ENCODE assay signal across 1 cellular context in genomic region chr1:8742022-8742924, GRCh38.
TF ChIP-seq lines count a peak whose summit lies in the region.

No MANE protein-coding gene starts in this region.

TF ChIP-seq in HepG2, 621 proteins besides CTCF, POLR2A, EP300 and RAD21 (continued from another document and continues in another):
- TF ChIP-seq NCOA2 (CRISPR knock-in tag; IDR thresholded peaks at IDR 0.05) (peak; percentile 100), SRY (CRISPR knock-in tag; IDR thresholded peaks at IDR 0.05) (no peak), KLF6 (CRISPR knock-in tag; IDR thresholded peaks at IDR 0.05) (peak; percentile 91), TEAD3 (CRISPR knock-in tag; optimal IDR thresholded peaks at IDR 0.05; ENCODE audit: borderline replicate concordance) (peak; percentile 95), CREBL2 (CRISPR knock-in tag; IDR thresholded peaks at IDR 0.05; ENCODE audit: borderline replicate concordance) (no peak), FOXK1 (CRISPR knock-in tag; IDR thresholded peaks at IDR 0.05; ENCODE audit: borderline replicate concordance, low read depth) (peak; percentile 100), ADNP (CRISPR knock-in tag; IDR thresholded peaks at IDR 0.05) (0 out of 2 replicates have a peak, but pooled peaks have one; percentile 25), MXD1 (CRISPR knock-in tag; IDR thresholded peaks at IDR 0.05) (no peak), ZNF207 (IDR thresholded peaks at IDR 0.05; ENCODE audit: borderline replicate concordance) (no peak), DPF2 (CRISPR knock-in tag; IDR thresholded peaks at IDR 0.05; ENCODE audit: borderline replicate concordance, low read depth) (peak; percentile 100), ZNF747 (CRISPR knock-in tag; IDR thresholded peaks at IDR 0.05; ENCODE audit: borderline replicate concordance) (0 out of 2 replicates have a peak, but pooled peaks have one; percentile 38), ZNF260 (CRISPR knock-in tag; IDR thresholded peaks at IDR 0.05; ENCODE audit: borderline replicate concordance, low read depth) (no peak), ZMYM2 (CRISPR knock-in tag; IDR thresholded peaks at IDR 0.05) (peak; percentile 97), ZKSCAN1 (IDR thresholded peaks at IDR 0.05; ENCODE audit: low read length) (peak; percentile 46; the same call in 1 of the 2 replicates), GABPB1 (CRISPR knock-in tag; IDR thresholded peaks at IDR 0.05) (peak; percentile 35; the same call in 1 of the 2 replicates), ZNF225 (CRISPR knock-in tag; IDR thresholded peaks at IDR 0.05) (no peak), ZNF232 (CRISPR knock-in tag; IDR thresholded peaks at IDR 0.05; ENCODE audit: borderline replicate concordance) (no peak), EHMT2 (IDR thresholded peaks at IDR 0.05; ENCODE audit: borderline replicate concordance, low read depth, low read length) (peak; percentile 75; the same call in 1 of the 2 replicates), IKZF1 (IDR thresholded peaks at IDR 0.05) (no peak), TGIF2 (CRISPR knock-in tag; IDR thresholded peaks at IDR 0.05) (0 out of 2 replicates have a peak, but pooled peaks have one; percentile 37), CENPT (CRISPR knock-in tag; IDR thresholded peaks at IDR 0.05; ENCODE audit: low read depth) (no peak), ZNF180 (CRISPR knock-in tag; IDR thresholded peaks at IDR 0.05; ENCODE audit: borderline replicate concordance, low read depth) (no peak), ONECUT2 (CRISPR knock-in tag; IDR thresholded peaks at IDR 0.05) (peak; percentile 100), JARID2 (CRISPR knock-in tag; IDR thresholded peaks at IDR 0.05; ENCODE audit: insufficient replicate concordance) (no peak), ZNF230 (CRISPR knock-in tag; IDR thresholded peaks at IDR 0.05) (no peak), ZMAT3 (CRISPR knock-in tag; conservative IDR thresholded peaks at IDR 0.05) (no peak), BORCS8-MEF2B (CRISPR knock-in tag; IDR thresholded peaks at IDR 0.05) (no peak), RBM39 (IDR thresholded peaks at IDR 0.05; ENCODE audit: low read depth, low read length, poor library complexity, severe bottlenecking) (no peak), ZNF564 (CRISPR knock-in tag; IDR thresholded peaks at IDR 0.05) (peak; percentile 60; the same call in 1 of the 2 replicates), ZFP82 (CRISPR knock-in tag; IDR thresholded peaks at IDR 0.05; ENCODE audit: borderline replicate concordance) (no peak), SALL2 (CRISPR knock-in tag; IDR thresholded peaks at IDR 0.05) (peak; percentile 76; the same call in 1 of the 2 replicates), MLLT10 (CRISPR knock-in tag; IDR thresholded peaks at IDR 0.05) (no peak), ZNF772 (CRISPR knock-in tag; IDR thresholded peaks at IDR 0.05) (peak; percentile 65; the same call in 1 of the 2 replicates), ZSCAN30 (CRISPR knock-in tag; IDR thresholded peaks at IDR 0.05) (no peak), PHF8 (CRISPR knock-in tag; IDR thresholded peaks at IDR 0.05) (peak; percentile 35; the same call in 1 of the 2 replicates), TAF1 (CRISPR knock-in tag; IDR thresholded peaks at IDR 0.05) (no peak), ZNF558 (CRISPR knock-in tag; IDR thresholded peaks at IDR 0.05; ENCODE audit: borderline replicate concordance) (no peak), KLF12 (CRISPR knock-in tag; IDR thresholded peaks at IDR 0.05; ENCODE audit: borderline replicate concordance) (peak; percentile 70; the same call in 1 of the 2 replicates), ZNF414 (CRISPR knock-in tag; IDR thresholded peaks at IDR 0.05) (peak; percentile 91; the same call in 1 of the 2 replicates), KLF15 (CRISPR knock-in tag; IDR thresholded peaks at IDR 0.05; ENCODE audit: borderline replicate concordance) (no peak), REXO4 (CRISPR knock-in tag; IDR thresholded peaks at IDR 0.05; ENCODE audit: borderline replicate concordance) (peak; percentile 18; the same call in 1 of the 2 replicates), ZSCAN22 (CRISPR knock-in tag; IDR thresholded peaks at IDR 0.05) (no peak), ZNF546 (CRISPR knock-in tag; conservative IDR thresholded peaks at IDR 0.05) (no peak), RBM22 (optimal IDR thresholded peaks at IDR 0.05; ENCODE audit: low read length) (no peak), ZNF354B (CRISPR knock-in tag; IDR thresholded peaks at IDR 0.05) (no peak), PAF1 (CRISPR knock-in tag; IDR thresholded peaks at IDR 0.05) (no peak), ZUFSP (CRISPR knock-in tag; IDR thresholded peaks at IDR 0.05; ENCODE audit: borderline replicate concordance) (no peak), ZNF7 (CRISPR knock-in tag; IDR thresholded peaks at IDR 0.05) (no peak), FOXP1 (IDR thresholded peaks at IDR 0.05) (peak; percentile 99), FOXP1 (CRISPR knock-in tag; IDR thresholded peaks at IDR 0.05) (peak; percentile 100), DZIP1 (CRISPR knock-in tag; IDR thresholded peaks at IDR 0.05) (no peak), MAFG (CRISPR knock-in tag; IDR thresholded peaks at IDR 0.05) (no peak), RFXANK (CRISPR knock-in tag; IDR thresholded peaks at IDR 0.05) (0 out of 2 replicates have a peak, but pooled peaks have one; percentile 90), PTBP1 (IDR thresholded peaks at IDR 0.05; ENCODE audit: low read depth, low read length, poor library complexity, severe bottlenecking) (no peak), SMAD3 (CRISPR knock-in tag; IDR thresholded peaks at IDR 0.05) (peak; percentile 97), ZNF547 (CRISPR knock-in tag; IDR thresholded peaks at IDR 0.05) (no peak), SP4 (CRISPR knock-in tag; IDR thresholded peaks at IDR 0.05) (no peak), ZNF766 (CRISPR knock-in tag; IDR thresholded peaks at IDR 0.05; ENCODE audit: borderline replicate concordance) (no peak; the same call in 1 of the 2 replicates), ZNF430 (CRISPR knock-in tag; IDR thresholded peaks at IDR 0.05) (no peak; the same call in 1 of the 2 replicates), ZNF619 (CRISPR knock-in tag; IDR thresholded peaks at IDR 0.05) (no peak), NONO (IDR thresholded peaks at IDR 0.05) (no peak), NONO (CRISPR knock-in tag; conservative IDR thresholded peaks at IDR 0.05) (peak; percentile 92), NKX3-1 (CRISPR knock-in tag; IDR thresholded peaks at IDR 0.05) (peak; percentile 98), MEIS2 (CRISPR knock-in tag; IDR thresholded peaks at IDR 0.05) (0 out of 2 replicates have a peak, but pooled peaks have one; percentile 30), MBD4 (IDR thresholded peaks at IDR 0.05; ENCODE audit: borderline replicate concordance, low read length) (peak; percentile 99; the same call in 1 of the 2 replicates), ZHX1 (CRISPR knock-in tag; IDR thresholded peaks at IDR 0.05; ENCODE audit: low read depth) (peak; percentile 86; the same call in 1 of the 2 replicates), NR1H2 (CRISPR knock-in tag; IDR thresholded peaks at IDR 0.05; ENCODE audit: borderline replicate concordance, low read depth) (no peak)
- TF ChIP-seq, protein P1, sequence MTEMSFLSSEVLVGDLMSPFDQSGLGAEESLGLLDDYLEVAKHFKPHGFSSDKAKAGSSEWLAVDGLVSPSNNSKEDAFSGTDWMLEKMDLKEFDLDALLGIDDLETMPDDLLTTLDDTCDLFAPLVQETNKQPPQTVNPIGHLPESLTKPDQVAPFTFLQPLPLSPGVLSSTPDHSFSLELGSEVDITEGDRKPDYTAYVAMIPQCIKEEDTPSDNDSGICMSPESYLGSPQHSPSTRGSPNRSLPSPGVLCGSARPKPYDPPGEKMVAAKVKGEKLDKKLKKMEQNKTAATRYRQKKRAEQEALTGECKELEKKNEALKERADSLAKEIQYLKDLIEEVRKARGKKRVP (CRISPR knock-in tag; IDR thresholded peaks at IDR 0.05), result peak in 1 of 2 experiments; percentile 94; a peak in 2 of 4 replicates
- TF ChIP-seq, protein P2, sequence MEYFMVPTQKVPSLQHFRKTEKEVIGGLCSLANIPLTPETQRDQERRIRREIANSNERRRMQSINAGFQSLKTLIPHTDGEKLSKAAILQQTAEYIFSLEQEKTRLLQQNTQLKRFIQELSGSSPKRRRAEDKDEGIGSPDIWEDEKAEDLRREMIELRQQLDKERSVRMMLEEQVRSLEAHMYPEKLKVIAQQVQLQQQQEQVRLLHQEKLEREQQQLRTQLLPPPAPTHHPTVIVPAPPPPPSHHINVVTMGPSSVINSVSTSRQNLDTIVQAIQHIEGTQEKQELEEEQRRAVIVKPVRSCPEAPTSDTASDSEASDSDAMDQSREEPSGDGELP (IDR thresholded peaks at IDR 0.05; ENCODE audit: borderline replicate concordance, low read depth), result peak; percentile 69; the same call in 1 of the 2 replicates
- TF ChIP-seq, protein P3, sequence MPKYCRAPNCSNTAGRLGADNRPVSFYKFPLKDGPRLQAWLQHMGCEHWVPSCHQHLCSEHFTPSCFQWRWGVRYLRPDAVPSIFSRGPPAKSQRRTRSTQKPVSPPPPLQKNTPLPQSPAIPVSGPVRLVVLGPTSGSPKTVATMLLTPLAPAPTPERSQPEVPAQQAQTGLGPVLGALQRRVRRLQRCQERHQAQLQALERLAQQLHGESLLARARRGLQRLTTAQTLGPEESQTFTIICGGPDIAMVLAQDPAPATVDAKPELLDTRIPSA (CRISPR knock-in tag; IDR thresholded peaks at IDR 0.05; ENCODE audit: borderline replicate concordance), result 0 out of 2 replicates have a peak, but pooled peaks have one; percentile 64
- TF ChIP-seq, protein P4, sequence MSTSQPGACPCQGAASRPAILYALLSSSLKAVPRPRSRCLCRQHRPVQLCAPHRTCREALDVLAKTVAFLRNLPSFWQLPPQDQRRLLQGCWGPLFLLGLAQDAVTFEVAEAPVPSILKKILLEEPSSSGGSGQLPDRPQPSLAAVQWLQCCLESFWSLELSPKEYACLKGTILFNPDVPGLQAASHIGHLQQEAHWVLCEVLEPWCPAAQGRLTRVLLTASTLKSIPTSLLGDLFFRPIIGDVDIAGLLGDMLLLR (CRISPR knock-in tag; IDR thresholded peaks at IDR 0.05), result no peak
